9 cellular contexts compared by ENCODE assay signal in genomic region chr3:190618349-190619030, GRCh38.
DNase-seq lines count a peak whose midpoint lies in the region; ATAC-seq and TF ChIP-seq lines count a peak whose summit lies in the region.
"Had no signal": no experiment of that assay in that cellular context is flagged by ENCODE, and none has a peak within 500 bp of the region (broad histone marks: within the 10 kb centered on the region; RNA-seq: fewer than 3 reads in every experiment).

No MANE protein-coding gene starts in this region.

- H3K9me3 ChIP-seq in IMR-90 (ENCODE audit: control insufficient read depth, insufficient read depth, low read length): no peaks in the 10 kb centered on the region
- H3K9me3 ChIP-seq in upper lobe of left lung: no peaks in the 10 kb centered on the region

- H2BK120ac ChIP-seq in IMR-90 (ENCODE audit: low read depth, low read length): no peak overlapping the region

- no peak for TF ChIP-seq POLR2A in IMR-90 (IDR thresholded peaks at IDR 0.05; ENCODE audit: low read depth, low read length)
- TF ChIP-seq POLR2A in upper lobe of left lung (IDR thresholded peaks at IDR 0.05): no peak

- DNase-seq in activated naive CD4-positive, alpha-beta T cell treated with anti-CD3 and anti-CD28 coated beads, Interleukin-2, amount 50 U/mL, for 16 hours: no peak
- DNase-seq in IMR-90 (peak; percentile 11), upper lobe of left lung (no peak), NCI-H2107 treated with DMSO at 0.1 percent for 48 hours (lab: John Stamatoyannopoulos, UW; ENCODE audit: unreplicated experiment) (no peak), substantia nigra (lab: John Stamatoyannopoulos, UW) (no peak)

- TF ChIP-seq CTCF in IMR-90 (conservative IDR thresholded peaks at IDR 0.05; ENCODE audit: low read depth, low read length): no peak
- TF ChIP-seq CTCF in upper lobe of left lung (IDR thresholded peaks at IDR 0.05): no peak

- in situ Hi-C loops in IMR-90 (cut with MboI; ENCODE audit: low sequenced_read_pairs): no loop called here

- H4K8ac ChIP-seq in IMR-90 (ENCODE audit: low read depth in 2 of 2, low read length in 2 of 2): no peak overlapping the region; a peak in 1 of 4 replicates

- H3K4ac ChIP-seq in IMR-90 (ENCODE audit: low read depth, low read length): no peak overlapping the region

- no TSS peak for BruUV-seq in IMR-90 (replicated peaks; lab: Mats Ljungman, UMichigan)

- H3K9me1 ChIP-seq in IMR-90 (ENCODE audit: insufficient read depth, low read length): no peaks in the 10 kb centered on the region

- no peak overlapping the region for H2BK15ac ChIP-seq in IMR-90 (ENCODE audit: low read depth, low read length)

- H3K36me3 Mint-ChIP-seq in activated naive CD4-positive, alpha-beta T cell treated with anti-CD3 and anti-CD28 coated beads, Interleukin-2, amount 50 U/mL, for 24 hours: peaks cover 10% of the 10 kb centered on the region
- H3K36me3 Mint-ChIP-seq in activated naive CD8-positive, alpha-beta T cell: peaks cover 23% of the 10 kb centered on the region

- H3K4me3 Mint-ChIP-seq in activated naive CD4-positive, alpha-beta T cell treated with anti-CD3 and anti-CD28 coated beads, Interleukin-2, amount 50 U/mL, for 24 hours: peak overlapping the region; percentile 76
- H3K4me3 Mint-ChIP-seq in activated naive CD8-positive, alpha-beta T cell: peak overlapping the region; percentile 64
- H3K4me3 Mint-ChIP-seq: neural crest cell had no signal

- H3K4me3 ChIP-seq in IMR-90 (ENCODE audit: insufficient read depth, low read depth, low read length): no peak overlapping the region
- H3K4me3 ChIP-seq in upper lobe of left lung: no peak overlapping the region

- no peak overlapping the region for H2BK20ac ChIP-seq in IMR-90 (ENCODE audit: low read depth, low read length)

- no peaks in the 10 kb centered on the region for H3K79me1 ChIP-seq in IMR-90 (ENCODE audit: low read depth in 1 of 2, low read length in 2 of 2)

- no peaks in the 10 kb centered on the region for H4K20me1 ChIP-seq in IMR-90 (ENCODE audit: insufficient read depth, low read length)

- no peak overlapping the region for H3K9ac ChIP-seq in IMR-90 (ENCODE audit: low read depth, low read length)

- H2AFZ ChIP-seq in IMR-90 (replicated peaks; ENCODE audit: low read length, poor library complexity): no peak overlapping the region

- POLR2A ChIA-PET in IMR-90 (lab: Charles Lee; ENCODE audit: unreplicated experiment): no interaction called here

- dilution Hi-C loops in IMR-90 (cut with HindIII; ENCODE audit: low sequenced_read_pairs, unreplicated experiment): no loop called here

- intact Hi-C loops in IMR-90 (cut with micrococcal nuclease): no loop called here

- no peak overlapping the region for H4K91ac ChIP-seq in IMR-90 (ENCODE audit: insufficient read depth, low read depth, low read length)

- CTCF ChIA-PET in IMR-90 (lab: Yijun Ruan, JAX): interaction anchor here (0.5 to 1.1 kb wide), 2 partner anchors 8 to 323 kb away, joined by 3 to 4 read pairs; no protein-coding TSS in a partner anchor

- no peak for TF ChIP-seq RAD21 in IMR-90 (IDR thresholded peaks at IDR 0.05; ENCODE audit: low read length)

- TF ChIP-seq EP300 in upper lobe of left lung (IDR thresholded peaks at IDR 0.05): no peak

- ATAC-seq in IMR-90 (ENCODE audit: low read depth): no peak
- peak in 1 of 2 donors; percentile 50 for ATAC-seq in upper lobe of left lung (ENCODE audit: low FRiP score in 2 of 2)
- ATAC-seq in GM19324 (IDR thresholded peaks at IDR 0.05; ENCODE audit: low FRiP score, unreplicated experiment): no peak

- H2AK5ac ChIP-seq in IMR-90 (ENCODE audit: low read depth, low read length): no peak overlapping the region

- no peak overlapping the region for H4K5ac ChIP-seq in IMR-90 (ENCODE audit: low read depth, low read length)

- no peaks in the 10 kb centered on the region for H3K9me3 Mint-ChIP-seq in activated naive CD4-positive, alpha-beta T cell treated with anti-CD3 and anti-CD28 coated beads, Interleukin-2, amount 50 U/mL, for 24 hours
- H3K9me3 Mint-ChIP-seq in activated naive CD8-positive, alpha-beta T cell (ENCODE audit: low read depth): no peaks in the 10 kb centered on the region
- H3K9me3 Mint-ChIP-seq: neural crest cell had no signal

- H3K27me3 Mint-ChIP-seq in activated naive CD4-positive, alpha-beta T cell treated with anti-CD3 and anti-CD28 coated beads, Interleukin-2, amount 50 U/mL, for 24 hours: no peaks in the 10 kb centered on the region
- no peaks in the 10 kb centered on the region for H3K27me3 Mint-ChIP-seq in activated naive CD8-positive, alpha-beta T cell

- H3K27ac Mint-ChIP-seq in activated naive CD4-positive, alpha-beta T cell treated with anti-CD3 and anti-CD28 coated beads, Interleukin-2, amount 50 U/mL, for 24 hours: peak overlapping the region; percentile 93
- peak overlapping the region; percentile 89 for H3K27ac Mint-ChIP-seq in activated naive CD8-positive, alpha-beta T cell

- H3K14ac ChIP-seq in IMR-90 (replicated peaks; ENCODE audit: low read depth, low read length): no peak overlapping the region

- no peak overlapping the region for H3K23ac ChIP-seq in IMR-90 (ENCODE audit: low read depth, low read length)

- no CpG with 5 or more reads among the region's 7 CpGs for WGBS in IMR-90 (ENCODE audit: extremely low coverage in 2 of 2, insufficient read length in 1 of 2), 2 experiments
- 52 to 55% methylated on average over 7 of the region's 7 CpGs for WGBS in upper lobe of left lung, 2 donors

- H3K27me3 ChIP-seq in IMR-90 (ENCODE audit: control insufficient read depth, insufficient read depth, low read length) (no peaks in the 10 kb centered on the region), upper lobe of left lung (no peaks in the 10 kb centered on the region)

- H3K18ac ChIP-seq in IMR-90 (ENCODE audit: low read depth, low read length): no peak overlapping the region; the same call in 1 of the 2 replicates

- peaks cover 6% of the 10 kb centered on the region for H3K4me1 ChIP-seq in IMR-90 (ENCODE audit: control insufficient read depth, insufficient read depth, low read length)
- H3K4me1 ChIP-seq in upper lobe of left lung: peaks cover 6 to 27% (median 16%) of the 10 kb centered on the region in 4 donors

- H3K27ac ChIP-seq in IMR-90 (ENCODE audit: insufficient read depth, low read length): no peak overlapping the region
- H3K27ac ChIP-seq in upper lobe of left lung: peak overlapping the region; percentile 5 to 67 (median 42)
- H3K27ac ChIP-seq in substantia nigra (ENCODE audit: low read depth, low read length, poor library complexity, severe bottlenecking): no peak overlapping the region

- H3K4me1 Mint-ChIP-seq in activated naive CD4-positive, alpha-beta T cell treated with anti-CD3 and anti-CD28 coated beads, Interleukin-2, amount 50 U/mL, for 24 hours: peaks cover 50% of the 10 kb centered on the region
- H3K4me1 Mint-ChIP-seq in activated naive CD8-positive, alpha-beta T cell (ENCODE audit: low read depth): peaks cover 59% of the 10 kb centered on the region

- H3K4me2 ChIP-seq in IMR-90 (ENCODE audit: low read depth, low read length): no peak overlapping the region; the same call in 1 of the 2 replicates

- no peak overlapping the region for H3K56ac ChIP-seq in IMR-90 (ENCODE audit: extremely low read depth, insufficient read depth, low read length)

- peak overlapping the region; percentile 35 for H2BK5ac ChIP-seq in IMR-90 (ENCODE audit: low read depth, low read length, poor library complexity, severe bottlenecking)

- H3K36me3 ChIP-seq in IMR-90 (ENCODE audit: control insufficient read depth, insufficient read depth, low read length): peaks cover 1% of the 10 kb centered on the region; the same call in 1 of the 2 replicates
- peaks cover 0 to 3% (median 1%) of the 10 kb centered on the region in 4 donors for H3K36me3 ChIP-seq in upper lobe of left lung

- no peak overlapping the region for H2AK9ac ChIP-seq in IMR-90 (replicated peaks; ENCODE audit: low read depth, low read length, poor library complexity)

TF ChIP-seq in IMR-90, 13 proteins besides CTCF, POLR2A, EP300 and RAD21:
- TF ChIP-seq MAZ (IDR thresholded peaks at IDR 0.05; ENCODE audit: borderline replicate concordance, low read depth, low read length) (no peak), SMC3 (IDR thresholded peaks at IDR 0.05; ENCODE audit: low read depth, low read length) (no peak), MAFK (IDR thresholded peaks at IDR 0.05; ENCODE audit: low read depth, low read length) (no peak), RCOR1 (IDR thresholded peaks at IDR 0.05; ENCODE audit: insufficient replicate concordance, low read length) (no peak), BHLHE40 (IDR thresholded peaks at IDR 0.05; ENCODE audit: low read depth, low read length) (no peak), NFE2L2 (IDR thresholded peaks at IDR 0.05; ENCODE audit: low read depth, low read length) (no peak), MXI1 (IDR thresholded peaks at IDR 0.05; ENCODE audit: borderline replicate concordance, low read depth, low read length) (no peak), ELK1 (IDR thresholded peaks at IDR 0.05; ENCODE audit: borderline replicate concordance, low read depth, low read length) (no peak), CEBPB (IDR thresholded peaks at IDR 0.05; ENCODE audit: low read depth, low read length) (no peak), FOS (IDR thresholded peaks at IDR 0.05; ENCODE audit: low read depth, low read length) (no peak)

Comparison
In these comparisons a context has a peak if more than half of its experiments do, and no peak if none do; other contexts are left out.
1. H3K27ac ChIP-seq: peak in upper lobe of left lung (4 of 4); none in IMR-90 (single experiment) and substantia nigra (single experiment).